In the genomic region with DNA sequence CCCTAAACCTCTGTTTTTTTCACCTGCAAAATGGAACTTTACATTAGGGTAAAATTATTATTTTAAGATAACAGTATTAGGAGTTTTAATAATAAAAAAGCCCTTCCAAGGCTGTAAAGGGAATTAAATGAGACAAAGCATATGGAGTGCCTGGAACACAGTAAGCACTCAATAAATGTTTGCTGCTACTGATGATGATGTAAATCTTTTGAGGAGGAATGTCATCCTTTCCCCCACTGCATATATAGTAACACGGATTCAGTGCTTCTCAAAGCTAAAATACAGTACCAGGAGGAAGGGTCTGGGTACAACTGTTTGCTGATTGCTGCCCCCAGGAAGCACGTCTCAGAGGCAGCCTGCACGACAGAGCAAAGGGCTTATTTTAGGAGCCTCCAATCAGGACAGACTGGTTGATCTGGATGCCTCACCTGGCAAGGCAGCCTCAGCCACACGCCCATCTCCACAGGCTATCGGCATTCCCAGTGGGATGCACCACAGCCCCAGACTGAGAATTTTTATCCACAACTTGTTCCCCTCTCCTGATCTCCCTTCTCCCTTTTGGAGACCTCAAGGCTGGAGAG, we compare ENCODE assay signal across 1 cellular context.
TF ChIP-seq lines count a peak whose summit lies in the region.

No MANE protein-coding gene starts in this region.

TF ChIP-seq in liver, 16 proteins besides CTCF, POLR2A, EP300 and RAD21 (continued from another document):
- TF ChIP-seq, protein P1, sequence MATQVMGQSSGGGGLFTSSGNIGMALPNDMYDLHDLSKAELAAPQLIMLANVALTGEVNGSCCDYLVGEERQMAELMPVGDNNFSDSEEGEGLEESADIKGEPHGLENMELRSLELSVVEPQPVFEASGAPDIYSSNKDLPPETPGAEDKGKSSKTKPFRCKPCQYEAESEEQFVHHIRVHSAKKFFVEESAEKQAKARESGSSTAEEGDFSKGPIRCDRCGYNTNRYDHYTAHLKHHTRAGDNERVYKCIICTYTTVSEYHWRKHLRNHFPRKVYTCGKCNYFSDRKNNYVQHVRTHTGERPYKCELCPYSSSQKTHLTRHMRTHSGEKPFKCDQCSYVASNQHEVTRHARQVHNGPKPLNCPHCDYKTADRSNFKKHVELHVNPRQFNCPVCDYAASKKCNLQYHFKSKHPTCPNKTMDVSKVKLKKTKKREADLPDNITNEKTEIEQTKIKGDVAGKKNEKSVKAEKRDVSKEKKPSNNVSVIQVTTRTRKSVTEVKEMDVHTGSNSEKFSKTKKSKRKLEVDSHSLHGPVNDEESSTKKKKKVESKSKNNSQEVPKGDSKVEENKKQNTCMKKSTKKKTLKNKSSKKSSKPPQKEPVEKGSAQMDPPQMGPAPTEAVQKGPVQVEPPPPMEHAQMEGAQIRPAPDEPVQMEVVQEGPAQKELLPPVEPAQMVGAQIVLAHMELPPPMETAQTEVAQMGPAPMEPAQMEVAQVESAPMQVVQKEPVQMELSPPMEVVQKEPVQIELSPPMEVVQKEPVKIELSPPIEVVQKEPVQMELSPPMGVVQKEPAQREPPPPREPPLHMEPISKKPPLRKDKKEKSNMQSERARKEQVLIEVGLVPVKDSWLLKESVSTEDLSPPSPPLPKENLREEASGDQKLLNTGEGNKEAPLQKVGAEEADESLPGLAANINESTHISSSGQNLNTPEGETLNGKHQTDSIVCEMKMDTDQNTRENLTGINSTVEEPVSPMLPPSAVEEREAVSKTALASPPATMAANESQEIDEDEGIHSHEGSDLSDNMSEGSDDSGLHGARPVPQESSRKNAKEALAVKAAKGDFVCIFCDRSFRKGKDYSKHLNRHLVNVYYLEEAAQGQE (IDR thresholded peaks at IDR 0.05): no peak
- TF ChIP-seq SP1 (IDR thresholded peaks at IDR 0.05): no peak
- no peak for TF ChIP-seq NR2F2 (IDR thresholded peaks at IDR 0.05)
- TF ChIP-seq FOXA1 (IDR thresholded peaks at IDR 0.05): no peak
